In genomic region chr2:200767111-200767885, GRCh38 we compare ENCODE assay signal across 1 cellular context.
A peak's percentile ranks its signal among the peaks of the same experiment; 100 is the strongest.
TF ChIP-seq lines count a peak whose summit lies in the region.

No MANE protein-coding gene starts in this region.

TF ChIP-seq in HepG2, 621 proteins besides CTCF, POLR2A, EP300 and RAD21 (continued from another document):
- no peak for TF ChIP-seq CERS6 (CRISPR knock-in tag; IDR thresholded peaks at IDR 0.05)
- TF ChIP-seq ZNF18 (CRISPR knock-in tag; IDR thresholded peaks at IDR 0.05; ENCODE audit: insufficient replicate concordance) = no peak
- TF ChIP-seq STAG1 (CRISPR knock-in tag; IDR thresholded peaks at IDR 0.05) = 0 out of 2 replicates have a peak, but pooled peaks have one; percentile 6
